10 cellular contexts compared by ENCODE assay signal in the genomic region with DNA sequence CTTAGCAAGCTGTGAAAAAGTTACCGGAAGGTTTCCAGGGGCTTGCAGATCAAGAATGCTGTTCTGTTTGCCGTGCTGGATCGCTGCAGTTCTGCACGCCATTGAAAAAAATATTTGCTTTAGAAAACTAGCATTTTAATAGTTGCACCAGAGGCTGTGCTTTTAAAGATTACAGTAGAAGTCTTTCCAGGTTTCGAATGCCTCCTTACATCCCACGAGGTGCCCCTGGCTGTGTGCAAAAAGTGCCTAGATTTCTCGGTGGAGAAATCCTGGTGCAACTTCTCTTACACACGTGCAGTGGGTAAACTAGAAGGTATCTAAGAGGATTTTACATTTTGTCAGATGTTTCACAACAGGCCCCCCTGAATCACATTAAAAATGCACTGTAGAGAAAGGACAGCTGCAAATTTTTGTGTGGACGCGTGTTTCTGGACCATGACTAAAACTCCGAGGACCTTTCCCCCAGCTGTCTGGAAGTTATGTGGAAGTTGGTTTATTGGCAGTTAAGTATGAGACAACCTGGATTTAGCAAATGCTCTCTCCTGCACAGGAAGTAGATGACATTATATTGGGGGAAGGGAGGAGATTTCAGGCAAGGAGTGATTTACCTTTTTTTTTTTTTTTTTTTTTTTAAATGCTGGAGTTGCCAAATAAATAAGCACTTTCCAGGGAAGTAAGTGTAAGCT. TPM values are rescaled to one million over a fixed set of nuclear protein-coding genes. Genes with fewer than 3 reads are reported as not detected.
A peak's percentile ranks its signal among the peaks of the same experiment; 100 is the strongest.
DNase-seq lines count a peak whose midpoint lies in the region; ATAC-seq and TF ChIP-seq lines count a peak whose summit lies in the region.
"Had no signal": no experiment of that assay in that cellular context is flagged by ENCODE, and none has a peak within 500 bp of the region (broad histone marks: within the 10 kb centered on the region; RNA-seq: fewer than 3 reads in every experiment).

No MANE protein-coding gene starts in this region.

- H3K27ac ChIP-seq in SK-N-SH (ENCODE audit: low read depth in 2 of 2, low read length in 1 of 2) (peak overlapping the region; percentile 19 to 93; a peak in 3 of 4 replicates), coronary artery (peak overlapping the region; percentile 63 to 95), lung (ENCODE audit: low read depth in 1 of 2, low read length in 1 of 2) (peak overlapping the region; percentile 11 to 69), vagina (peak overlapping the region; percentile 61)

- 49% methylated on average over 11 of the region's 11 CpGs for WGBS in SK-N-SH (ENCODE audit: low lambda C conversion rate)
- WGBS in lung, 2 donors: 4 to 8% methylated on average over 11 of the region's 11 CpGs

- POLR2A ChIA-PET in SK-N-SH (lab: Yijun Ruan, JAX): no interaction called here

- CTCF ChIA-PET in SK-N-SH (lab: Yijun Ruan, JAX): no interaction called here

- H3K36me3 ChIP-seq in SK-N-SH (replicated peaks in 1 of 2; ENCODE audit: control insufficient read depth in 1 of 2, insufficient read depth in 2 of 2, low read length in 1 of 2) (peaks cover 0 to 4% of the 10 kb centered on the region in 2 experiments), lung (ENCODE audit: control insufficient read depth in 2 of 2, insufficient read depth in 2 of 2, low read length in 2 of 2) (no peaks in the 10 kb centered on the region), vagina (no peaks in the 10 kb centered on the region)

- intact Hi-C loops in vagina (cut with DNase I): loop anchor here (10.0 kb wide), 2 partner anchors 69 to 169 kb away; no protein-coding TSS in a partner anchor

- no peak for ATAC-seq in SK-N-SH treated with all-trans-retinoic acid at 6 μM for 48 hours
- ATAC-seq in lung (ENCODE audit: insufficient read depth, low FRiP score): no peak
- ATAC-seq in GM18858 (IDR thresholded peaks at IDR 0.05; ENCODE audit: unreplicated experiment): no peak

- TF ChIP-seq EP300 in SK-N-SH (IDR thresholded peaks at IDR 0.05; ENCODE audit: borderline replicate concordance in 1 of 2, low read depth in 1 of 2, low read length in 1 of 2): peak in 1 of 2 experiments; percentile 46; a peak in 1 of 4 replicates

- peak overlapping the region; percentile 10; the same call in 1 of the 2 replicates for H3K9ac ChIP-seq in SK-N-SH

- DNase-seq in SK-N-SH: no peak
- no peak for DNase-seq in coronary artery (ENCODE audit: low spot score)
- DNase-seq in lung (ENCODE audit: low spot score): no peak
- DNase-seq in vagina (ENCODE audit: extremely low spot score in 2 of 2): no peak
- no peak for DNase-seq in HuH-7 (ENCODE audit: low spot score)
- no peak for DNase-seq in effector CD8-positive, alpha-beta T cell (lab: John Stamatoyannopoulos, UW)
- DNase-seq: caudate nucleus, SIG-M5 had no signal

- H3K4me3 ChIP-seq in SK-N-SH (ENCODE audit: low read depth in 2 of 2, low read length in 1 of 2): no peak overlapping the region; a peak in 1 of 4 replicates
- H3K4me3 ChIP-seq in coronary artery: peak overlapping the region; percentile 92
- H3K4me3 ChIP-seq in lung: no peak overlapping the region
- peak overlapping the region; percentile 18 to 30 for H3K4me3 ChIP-seq in vagina

- TF ChIP-seq RAD21 in SK-N-SH (IDR thresholded peaks at IDR 0.05; ENCODE audit: low read length): no peak

- no peak overlapping the region for H2AFZ ChIP-seq in SK-N-SH (ENCODE audit: low read depth)

- peaks cover 88% of the 10 kb centered on the region for H3K79me2 ChIP-seq in SK-N-SH (ENCODE audit: insufficient read depth)

- H3K9me3 ChIP-seq in SK-N-SH (no peaks in the 10 kb centered on the region), lung (ENCODE audit: control insufficient read depth in 2 of 2, insufficient read depth in 1 of 2, low read length in 1 of 2) (no peaks in the 10 kb centered on the region), vagina (no peaks in the 10 kb centered on the region)

- H3K27me3 ChIP-seq in SK-N-SH (ENCODE audit: insufficient read depth) (no peaks in the 10 kb centered on the region), lung (ENCODE audit: control insufficient read depth, insufficient read depth) (no peaks in the 10 kb centered on the region), vagina (no peaks in the 10 kb centered on the region)

- peaks cover 60% of the 10 kb centered on the region for H3F3A ChIP-seq in SK-N-SH (replicated peaks; ENCODE audit: insufficient read depth)

- no peak for TF ChIP-seq POLR2A in vagina (IDR thresholded peaks at IDR 0.05)

- peak overlapping the region; percentile 72 for H3K4me2 ChIP-seq in SK-N-SH

- H4K20me1 ChIP-seq in SK-N-SH (ENCODE audit: insufficient read depth): no peaks in the 10 kb centered on the region

- TF ChIP-seq CTCF in SK-N-SH (IDR thresholded peaks at IDR 0.05) (no peak), coronary artery (IDR thresholded peaks at IDR 0.05) (no peak), lung (IDR thresholded peaks at IDR 0.05; ENCODE audit: control extremely low read depth, extremely low read depth) (no peak), vagina (IDR thresholded peaks at IDR 0.05) (no peak)

- H3K9me2 ChIP-seq in SK-N-SH: no peaks in the 10 kb centered on the region

- H3K4me1 ChIP-seq in SK-N-SH (ENCODE audit: control insufficient read depth in 1 of 2, insufficient read depth in 2 of 2, low read depth in 1 of 2, low read length in 1 of 2): peaks cover 25 to 70% of the 10 kb centered on the region in 2 experiments
- H3K4me1 ChIP-seq in lung (ENCODE audit: control insufficient read depth in 2 of 2, insufficient read depth in 2 of 2, low read length in 2 of 2): peaks cover 0 to 16% of the 10 kb centered on the region in 2 donors
- H3K4me1 ChIP-seq in vagina: peaks cover 70% of the 10 kb centered on the region

TF ChIP-seq in SK-N-SH, 30 proteins besides CTCF, POLR2A, EP300 and RAD21 (continues in another document):
- no peak for TF ChIP-seq TAF1 (IDR thresholded peaks at IDR 0.05; ENCODE audit: borderline replicate concordance, low read depth, low read length)
- TF ChIP-seq TCF12 (IDR thresholded peaks at IDR 0.05): peak; percentile 64
- no peak for TF ChIP-seq YY1 (IDR thresholded peaks at IDR 0.05; ENCODE audit: low read depth)
- peak; percentile 26; the same call in 1 of the 2 replicates for TF ChIP-seq POLR2AphosphoS5 (IDR thresholded peaks at IDR 0.05; ENCODE audit: low read depth, low read length)
- TF ChIP-seq, protein P1, sequence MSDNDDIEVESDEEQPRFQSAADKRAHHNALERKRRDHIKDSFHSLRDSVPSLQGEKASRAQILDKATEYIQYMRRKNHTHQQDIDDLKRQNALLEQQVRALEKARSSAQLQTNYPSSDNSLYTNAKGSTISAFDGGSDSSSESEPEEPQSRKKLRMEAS (IDR thresholded peaks at IDR 0.05; ENCODE audit: low read depth): no peak
- TF ChIP-seq RCOR1 (IDR thresholded peaks at IDR 0.05; ENCODE audit: low read length): no peak
- no peak for TF ChIP-seq NRF1 (IDR thresholded peaks at IDR 0.05; ENCODE audit: low read depth, low read length)
- TF ChIP-seq, protein P2, sequence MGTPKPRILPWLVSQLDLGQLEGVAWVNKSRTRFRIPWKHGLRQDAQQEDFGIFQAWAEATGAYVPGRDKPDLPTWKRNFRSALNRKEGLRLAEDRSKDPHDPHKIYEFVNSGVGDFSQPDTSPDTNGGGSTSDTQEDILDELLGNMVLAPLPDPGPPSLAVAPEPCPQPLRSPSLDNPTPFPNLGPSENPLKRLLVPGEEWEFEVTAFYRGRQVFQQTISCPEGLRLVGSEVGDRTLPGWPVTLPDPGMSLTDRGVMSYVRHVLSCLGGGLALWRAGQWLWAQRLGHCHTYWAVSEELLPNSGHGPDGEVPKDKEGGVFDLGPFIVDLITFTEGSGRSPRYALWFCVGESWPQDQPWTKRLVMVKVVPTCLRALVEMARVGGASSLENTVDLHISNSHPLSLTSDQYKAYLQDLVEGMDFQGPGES (IDR thresholded peaks at IDR 0.05; ENCODE audit: low read depth, low read length): no peak

TF ChIP-seq in SK-N-SH treated with all-trans-retinoic acid at 6 μM for 48 hours, 23 proteins besides CTCF, POLR2A, EP300 and RAD21 (continues in another document):
- TF ChIP-seq TCF4 (CRISPR knock-in tag; IDR thresholded peaks at IDR 0.05; ENCODE audit: borderline replicate concordance): no peak
- no peak for TF ChIP-seq GLIS3 (CRISPR knock-in tag; IDR thresholded peaks at IDR 0.05)
- TF ChIP-seq, protein P3, sequence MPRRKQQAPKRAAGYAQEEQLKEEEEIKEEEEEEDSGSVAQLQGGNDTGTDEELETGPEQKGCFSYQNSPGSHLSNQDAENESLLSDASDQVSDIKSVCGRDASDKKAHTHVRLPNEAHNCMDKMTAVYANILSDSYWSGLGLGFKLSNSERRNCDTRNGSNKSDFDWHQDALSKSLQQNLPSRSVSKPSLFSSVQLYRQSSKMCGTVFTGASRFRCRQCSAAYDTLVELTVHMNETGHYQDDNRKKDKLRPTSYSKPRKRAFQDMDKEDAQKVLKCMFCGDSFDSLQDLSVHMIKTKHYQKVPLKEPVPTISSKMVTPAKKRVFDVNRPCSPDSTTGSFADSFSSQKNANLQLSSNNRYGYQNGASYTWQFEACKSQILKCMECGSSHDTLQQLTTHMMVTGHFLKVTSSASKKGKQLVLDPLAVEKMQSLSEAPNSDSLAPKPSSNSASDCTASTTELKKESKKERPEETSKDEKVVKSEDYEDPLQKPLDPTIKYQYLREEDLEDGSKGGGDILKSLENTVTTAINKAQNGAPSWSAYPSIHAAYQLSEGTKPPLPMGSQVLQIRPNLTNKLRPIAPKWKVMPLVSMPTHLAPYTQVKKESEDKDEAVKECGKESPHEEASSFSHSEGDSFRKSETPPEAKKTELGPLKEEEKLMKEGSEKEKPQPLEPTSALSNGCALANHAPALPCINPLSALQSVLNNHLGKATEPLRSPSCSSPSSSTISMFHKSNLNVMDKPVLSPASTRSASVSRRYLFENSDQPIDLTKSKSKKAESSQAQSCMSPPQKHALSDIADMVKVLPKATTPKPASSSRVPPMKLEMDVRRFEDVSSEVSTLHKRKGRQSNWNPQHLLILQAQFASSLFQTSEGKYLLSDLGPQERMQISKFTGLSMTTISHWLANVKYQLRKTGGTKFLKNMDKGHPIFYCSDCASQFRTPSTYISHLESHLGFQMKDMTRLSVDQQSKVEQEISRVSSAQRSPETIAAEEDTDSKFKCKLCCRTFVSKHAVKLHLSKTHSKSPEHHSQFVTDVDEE (CRISPR knock-in tag; IDR thresholded peaks at IDR 0.05): no peak

RNA-seq across cellular contexts. Expression of a gene that starts 5.8 kb away (rescaled TPM):
- polyA plus RNA-seq in SK-N-SH (2012; rRNA removed) (5.8 and 10.2 TPM in 2 replicates), lung (10 to 100 TPM in 1 of 2 donors, 1 to 10 TPM in 1; 9.1 to 12.7 TPM)
- polyA plus RNA-seq in SK-N-SH (2012; cell fraction: cytosol; rRNA removed): 6.9 and 8.6 TPM in 2 replicates
- 20.2 and 22.4 TPM in 2 replicates for polyA plus RNA-seq in SK-N-SH (2012; cell fraction: nucleus; rRNA removed)
- total RNA-seq in lung (10 to 100 TPM; 30.0 to 32.3 TPM), vagina (44.4 TPM)

Comparison
In these comparisons a context has a peak if more than half of its experiments do, and no peak if none do; other contexts are left out.
1. H3K4me3 ChIP-seq: peak in coronary artery (single experiment) and vagina (2 of 2); none in SK-N-SH (0 of 2) and lung (single experiment).
2. Peak in every context shown above with its lines, with median percentiles within 50 percentile points of each other: H3K27ac ChIP-seq.